Comparison of ENCODE assay signal across 17 cellular contexts in genomic region chr11:33197915-33198727, GRCh38. TPM values are rescaled to one million over a fixed set of nuclear protein-coding genes. Genes with fewer than 3 reads are reported as not detected.
DNase-seq lines count a peak whose midpoint lies in the region; ATAC-seq and TF ChIP-seq lines count a peak whose summit lies in the region.
"Had no signal": no experiment of that assay in that cellular context is flagged by ENCODE, and none has a peak within 500 bp of the region (broad histone marks: within the 10 kb centered on the region; RNA-seq: fewer than 3 reads in every experiment).

No MANE protein-coding gene starts in this region.

- TF ChIP-seq CTCF in fibroblast of pulmonary artery (IDR thresholded peaks at IDR 0.05; ENCODE audit: low read length, missing control alignments) (no peak), glutamatergic neuron (IDR thresholded peaks at IDR 0.05; ENCODE audit: partially characterized antibody, unreplicated experiment) (no peak)

- in situ Hi-C loops in KBM-7 (cut with MboI; ENCODE audit: low pct_unique_long_range_greater_than_20kb, low sequenced_read_pairs): no loop called here

- H3K4me1 ChIP-seq in aorta (ENCODE audit: control insufficient read depth in 1 of 2, insufficient read depth in 2 of 2, low read length in 2 of 2): no peaks in the 10 kb centered on the region

- no peak overlapping the region for H3K27ac ChIP-seq in aorta (ENCODE audit: low read depth in 1 of 2, low read length in 2 of 2)
- H3K27ac ChIP-seq: C4-2B had no signal

- H3K27me3 Mint-ChIP-seq in stimulated activated naive B cell treated with anti-CD40 and anti-IgM and Interleukin-4, amounts not matched to agents 10 μg/mL and 1 μg/mL and 100 μg/mL, for 72 hours: no peaks in the 10 kb centered on the region
- no peaks in the 10 kb centered on the region for H3K27me3 Mint-ChIP-seq in glutamatergic neuron (ENCODE audit: unreplicated experiment)
- H3K27me3 Mint-ChIP-seq: naive B cell had no signal

- peak; percentile 23 to 42 for ATAC-seq in stimulated activated naive B cell treated with anti-CD40 and anti-IgM and Interleukin-4, amounts not matched to agents 10 μg/mL and 1 μg/mL and 100 μg/mL, for 72 hours (replicated peaks)
- no peak for ATAC-seq in aorta (ENCODE audit: low FRiP score)
- ATAC-seq: HCT116 had no signal

- H3K4me3 ChIP-seq in fibroblast of pulmonary artery (replicated peaks; ENCODE audit: low read depth, low read length) (no peak overlapping the region), aorta (ENCODE audit: low read length in 2 of 2) (no peak overlapping the region)

- H3K36me3 Mint-ChIP-seq in stimulated activated naive B cell treated with anti-CD40 and anti-IgM and Interleukin-4, amounts not matched to agents 10 μg/mL and 1 μg/mL and 100 μg/mL, for 72 hours: peaks cover 0 to 4% of the 10 kb centered on the region in 2 donors
- H3K36me3 Mint-ChIP-seq in glutamatergic neuron (ENCODE audit: unreplicated experiment): no peaks in the 10 kb centered on the region
- H3K36me3 Mint-ChIP-seq: naive B cell had no signal

- H3K27me3 ChIP-seq in aorta (ENCODE audit: control insufficient read depth in 1 of 2, insufficient read depth in 2 of 2, low read length in 1 of 2): no peaks in the 10 kb centered on the region

- 81% methylated on average over 14 of the region's 14 CpGs for WGBS in aorta, 2 donors

- no peaks in the 10 kb centered on the region for H3K9me3 ChIP-seq in aorta (ENCODE audit: control insufficient read depth, low read length)

- H3K4me1 Mint-ChIP-seq in stimulated activated naive B cell treated with anti-CD40 and anti-IgM and Interleukin-4, amounts not matched to agents 10 μg/mL and 1 μg/mL and 100 μg/mL, for 72 hours: peaks cover 6 to 10% of the 10 kb centered on the region in 2 donors
- no peaks in the 10 kb centered on the region for H3K4me1 Mint-ChIP-seq in glutamatergic neuron (ENCODE audit: low read depth, unreplicated experiment)
- H3K4me1 Mint-ChIP-seq: naive B cell had no signal

- H3K4me3 Mint-ChIP-seq in stimulated activated naive B cell treated with anti-CD40 and anti-IgM and Interleukin-4, amounts not matched to agents 10 μg/mL and 1 μg/mL and 100 μg/mL, for 72 hours: no peak overlapping the region
- no peak overlapping the region for H3K4me3 Mint-ChIP-seq in glutamatergic neuron (ENCODE audit: unreplicated experiment)
- H3K4me3 Mint-ChIP-seq: naive B cell had no signal

- no peaks in the 10 kb centered on the region for H3K9me3 Mint-ChIP-seq in stimulated activated naive B cell treated with anti-CD40 and anti-IgM and Interleukin-4, amounts not matched to agents 10 μg/mL and 1 μg/mL and 100 μg/mL, for 72 hours
- no peaks in the 10 kb centered on the region for H3K9me3 Mint-ChIP-seq in glutamatergic neuron (ENCODE audit: unreplicated experiment)
- H3K9me3 Mint-ChIP-seq: naive B cell had no signal

- no peak overlapping the region for H3K27ac Mint-ChIP-seq in stimulated activated naive B cell treated with anti-CD40 and anti-IgM and Interleukin-4, amounts not matched to agents 10 μg/mL and 1 μg/mL and 100 μg/mL, for 72 hours
- no peak overlapping the region for H3K27ac Mint-ChIP-seq in glutamatergic neuron (ENCODE audit: unreplicated experiment)

- intact Hi-C loops in aorta (cut with DNase I): no loop called here

- no peaks in the 10 kb centered on the region for H3K36me3 ChIP-seq in aorta (ENCODE audit: control insufficient read depth in 1 of 2, insufficient read depth in 2 of 2, low read length in 1 of 2)

- DNase-seq in KBM-7: peak; percentile 79
- DNase-seq in SIG-M5 treated with dmso at 0.1 percent for 504 hours (lab: John Stamatoyannopoulos, UW; ENCODE audit: unreplicated experiment): peak; percentile 92
- DNase-seq in fibroblast of pulmonary artery (ENCODE audit: low read depth): peak; percentile 53
- DNase-seq in stimulated activated naive B cell treated with anti-CD40 and anti-IgM and Interleukin-4, amounts not matched to agents 10 μg/mL and 1 μg/mL and 100 μg/mL, for 72 hours: no peak
- no peak for DNase-seq in glutamatergic neuron
- DNase-seq in aorta: no peak
- no peak for DNase-seq in SK-N-DZ (ENCODE audit: low spot score)
- DNase-seq: activated CD4-positive, CD25-positive, alpha-beta regulatory T cell treated with anti-CD3 and anti-CD28 coated beads, Interleukin-2, amount 50 U/mL, for 72 hours; activated gamma-delta T cell treated with Interleukin-2 at 50 U/mL for 16 hours; DMS153; naive B cell; NCI-H1694 treated with DMSO at 0.1 percent for 48 hours; NCI-H446; NK-92 treated with Interleukin-12 subunit alpha and Interleukin-12 subunit beta, amount 100 ng/mL, for 24 hours; T-helper 9 cell had no signal

RNA-seq across cellular contexts. Expression of gene CSTF3, which starts 36.8 kb away (rescaled TPM):
- total RNA-seq in glutamatergic neuron (ENCODE audit: unreplicated experiment) (45.3 TPM), aorta (10 to 100 TPM; 19.8 to 21.1 TPM)
- polyA plus RNA-seq in aorta: 10 to 100 TPM; 11.4 to 17.4 TPM
- polyA plus RNA-seq in SK-N-DZ (2014; cell fraction: cytosol; rRNA removed): 35.6 and 39.5 TPM in 2 replicates
- 66.0 and 137 TPM in 2 replicates for polyA plus RNA-seq in SK-N-DZ (2014; cell fraction: nucleus; rRNA removed)

RNA-seq across cellular contexts. Expression of gene HIPK3, which starts 59.1 kb away (rescaled TPM):
- 56.5 TPM for total RNA-seq in glutamatergic neuron (ENCODE audit: unreplicated experiment)
- 100 to 1,000 TPM; 213 to 251 TPM for total RNA-seq in aorta
- polyA plus RNA-seq in aorta: 10 to 100 TPM; 24.8 to 25.4 TPM
- 4.5 and 5.2 TPM in 2 replicates for polyA plus RNA-seq in SK-N-DZ (2014; cell fraction: cytosol; rRNA removed)
- polyA plus RNA-seq in SK-N-DZ (2014; cell fraction: nucleus; rRNA removed): 5.6 and 7.9 TPM in 2 replicates

Comparison
In these comparisons a context has a peak if more than half of its experiments do, and no peak if none do; other contexts are left out.
1. DNase-seq: peak in KBM-7 (single experiment), SIG-M5 treated with dmso at 0.1 percent for 504 hours (single experiment) and fibroblast of pulmonary artery (single experiment); none in stimulated activated naive B cell treated with anti-CD40 and anti-IgM and Interleukin-4, amounts not matched to agents 10 μg/mL and 1 μg/mL and 100 μg/mL, for 72 hours (single experiment), glutamatergic neuron (single experiment), aorta (0 of 2) and SK-N-DZ (single experiment).